8 cellular contexts compared by ENCODE assay signal in the genomic region with DNA sequence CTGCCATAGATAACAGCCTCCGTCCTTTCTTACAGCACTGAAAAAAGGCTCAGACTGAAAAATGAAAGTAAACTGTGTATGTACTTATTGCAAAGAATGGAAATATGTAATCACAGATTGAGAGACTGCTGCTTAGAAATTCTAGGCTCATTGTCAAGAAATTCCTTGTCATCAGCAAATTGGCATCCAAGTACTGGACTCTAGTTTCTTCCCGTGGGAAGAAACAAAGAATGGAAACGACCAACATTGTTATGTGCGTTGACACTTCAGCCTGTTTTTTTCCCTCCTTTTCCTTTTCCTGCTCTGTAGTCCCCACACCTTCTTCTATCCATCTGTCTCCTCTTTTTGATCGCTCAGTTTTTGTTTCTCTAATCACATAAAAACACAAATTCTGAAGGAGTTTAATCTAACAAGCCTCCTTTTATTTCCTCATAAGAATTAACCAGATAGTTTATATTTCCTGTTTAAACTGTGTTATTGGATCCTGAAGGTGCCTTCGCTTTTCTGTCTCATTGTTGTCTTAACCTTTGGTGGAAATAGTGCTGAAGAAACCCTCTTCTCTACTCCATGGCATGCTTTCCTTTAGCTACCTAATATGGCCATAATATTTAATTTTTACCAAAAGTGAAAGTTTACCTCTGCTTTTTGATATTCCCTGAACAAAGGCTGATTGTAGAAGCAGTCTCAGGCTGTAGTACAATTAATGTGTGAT. TPM values are rescaled to one million over a fixed set of nuclear protein-coding genes. Genes with fewer than 3 reads are reported as not detected.
DNase-seq lines count a peak whose midpoint lies in the region; FAIRE-seq and TF ChIP-seq lines count a peak whose summit lies in the region.

No MANE protein-coding gene starts in this region.

- H3K27ac ChIP-seq in OCI-LY1 (ENCODE audit: low read depth, low read length, poor library complexity, severe bottlenecking) (no peak overlapping the region), endothelial cell of umbilical vein (ENCODE audit: insufficient read depth, low read depth, low read length) (peak overlapping the region; percentile 81), mesendoderm (ENCODE audit: low read depth, low read length) (no peak overlapping the region)

- no peaks in the 10 kb centered on the region for H3K79me1 ChIP-seq in mesendoderm (ENCODE audit: low read length)

- H3K4me3 ChIP-seq in OCI-LY1 (ENCODE audit: low read depth, low read length, poor library complexity, severe bottlenecking) (no peak overlapping the region), endothelial cell of umbilical vein (replicated peaks in 1 of 3; ENCODE audit: insufficient read depth in 1 of 3, low read depth in 1 of 3, low read length in 3 of 3) (peak overlapping the region; percentile 55 to 81 (median 65)), mesendoderm (ENCODE audit: low read length) (no peak overlapping the region)

- H3K23ac ChIP-seq in mesendoderm (ENCODE audit: low read length) = no peak overlapping the region

- CTCF ChIA-PET in endothelial cell of umbilical vein (lab: Charles Lee) = interaction anchor here (0.8 to 2.8 kb wide), 4 partner anchors 29 to 1236 kb away, joined by 3 to 9 read pairs (median 5); no protein-coding TSS in a partner anchor

- H3K4me2 ChIP-seq in OCI-LY1 (ENCODE audit: low read length) (0 out of 2 replicates have a peak overlapping the region, but pooled peaks have one; percentile 4), endothelial cell of umbilical vein (ENCODE audit: insufficient read depth, low read length) (peak overlapping the region; percentile 97), mesendoderm (ENCODE audit: low read length) (no peak overlapping the region)

- no peak overlapping the region for H2AK5ac ChIP-seq in mesendoderm (ENCODE audit: low read length)

- dilution Hi-C loops in endothelial cell of umbilical vein (cut with MboI; ENCODE audit: extremely low pct_ligation_motif_present, low sequenced_read_pairs) = no loop called here

- no peaks in the 10 kb centered on the region for H3F3A ChIP-seq in OCI-LY1 (ENCODE audit: insufficient read depth, low read length)

- intact Hi-C loops in endothelial cell of umbilical vein (cut with micrococcal nuclease) = loop anchor here (1.0 to 5.0 kb wide), 3 partner anchors 20 to 1291 kb away; a partner anchor contains a TSS

- no peak overlapping the region for H4K8ac ChIP-seq in mesendoderm (ENCODE audit: low read depth, low read length)

- no peak overlapping the region for H3K9ac ChIP-seq in OCI-LY1 (ENCODE audit: low read length)
- peak overlapping the region; percentile 87 for H3K9ac ChIP-seq in endothelial cell of umbilical vein (replicated peaks; ENCODE audit: extremely low read depth, insufficient read depth, low read length)
- no peak overlapping the region for H3K9ac ChIP-seq in mesendoderm (ENCODE audit: low read length)

- no peak overlapping the region for H3K18ac ChIP-seq in mesendoderm (ENCODE audit: low read length)

- H2BK120ac ChIP-seq in mesendoderm (ENCODE audit: low read depth, low read length) = no peak overlapping the region

- H4K20me1 ChIP-seq in OCI-LY1 (ENCODE audit: insufficient read depth, low read length) (no peaks in the 10 kb centered on the region), endothelial cell of umbilical vein (replicated peaks; ENCODE audit: control insufficient read depth, extremely low read depth, insufficient read depth, low read length) (no peaks in the 10 kb centered on the region)

- H3K9me3 ChIP-seq in OCI-LY1 (ENCODE audit: low read length) (no peaks in the 10 kb centered on the region), endothelial cell of umbilical vein (replicated peaks; ENCODE audit: control insufficient read depth, insufficient read depth, low read length) (no peaks in the 10 kb centered on the region)

- no peaks in the 10 kb centered on the region for H3K9me2 ChIP-seq in OCI-LY1 (ENCODE audit: low read depth, low read length)

- no CpG with 5 or more reads among the region's 6 CpGs for WGBS in mesendoderm (ENCODE audit: extremely low coverage, insufficient coverage, low lambda C conversion rate)

- POLR2A ChIA-PET in endothelial cell of umbilical vein (lab: Charles Lee) = no interaction called here

- H2BK5ac ChIP-seq in mesendoderm (ENCODE audit: low read length) = no peak overlapping the region

- H2AFZ ChIP-seq in OCI-LY1 (ENCODE audit: low read length) = no peak overlapping the region
- H2AFZ ChIP-seq in endothelial cell of umbilical vein (ENCODE audit: low read depth, low read length) = peak overlapping the region; percentile 93

- H3K4me1 ChIP-seq in OCI-LY1 (ENCODE audit: insufficient read depth, low read length, severe bottlenecking) = no peaks in the 10 kb centered on the region
- H3K4me1 ChIP-seq in endothelial cell of umbilical vein (ENCODE audit: control insufficient read depth, extremely low read depth, insufficient read depth, low read length) = peaks cover 25% of the 10 kb centered on the region
- H3K4me1 ChIP-seq in mesendoderm (ENCODE audit: control insufficient read depth, low read depth, low read length) = no peaks in the 10 kb centered on the region

- BruUV-seq in endothelial cell of umbilical vein (replicated peaks; lab: Mats Ljungman, UMichigan) = no TSS peak

- H4K5ac ChIP-seq in mesendoderm (ENCODE audit: low read length) = no peak overlapping the region

- H3K56ac ChIP-seq in mesendoderm (ENCODE audit: low read length) = no peak overlapping the region

- H2BK15ac ChIP-seq in mesendoderm (replicated peaks; ENCODE audit: low read depth) = no peak overlapping the region

- TF ChIP-seq CTCF in AG09319 (IDR thresholded peaks at IDR 0.05; ENCODE audit: low read depth, low read length) (no peak), OCI-LY1 (IDR thresholded peaks at IDR 0.05; ENCODE audit: low read length) (no peak), endothelial cell of umbilical vein (IDR thresholded peaks at IDR 0.05; ENCODE audit: extremely low read depth in 1 of 2, insufficient read depth in 1 of 2, low read depth in 1 of 2, low read length in 2 of 2) (no peak)

- no peak overlapping the region for H3K4ac ChIP-seq in mesendoderm (ENCODE audit: low read depth, low read length)

- no peaks in the 10 kb centered on the region for H3K9me1 ChIP-seq in endothelial cell of umbilical vein (replicated peaks; ENCODE audit: control insufficient read depth, extremely low read depth, insufficient read depth, low read length)

- H3K79me2 ChIP-seq in OCI-LY1 (ENCODE audit: insufficient read depth, low read length) (no peaks in the 10 kb centered on the region), endothelial cell of umbilical vein (ENCODE audit: control insufficient read depth, insufficient read depth, low read length) (no peaks in the 10 kb centered on the region), mesendoderm (ENCODE audit: control insufficient read depth, insufficient read depth, low read length) (no peaks in the 10 kb centered on the region)

- DNase-seq in AG09319 (ENCODE audit: extremely low read depth, low read depth) = peak; percentile 67
- no peak for DNase-seq in GM19239 (ENCODE audit: insufficient read length, low spot score)
- peak; percentile 98 for DNase-seq in endothelial cell of umbilical vein (ENCODE audit: low read depth, low spot score)
- DNase-seq in pulmonary artery endothelial cell (ENCODE audit: low read depth, low spot score) = peak; percentile 90
- DNase-seq in mesendoderm = no peak
- DNase-seq in putamen (ENCODE audit: low spot score) = no peak
- no peak for DNase-seq in C1 segment of cervical spinal cord (lab: John Stamatoyannopoulos, UW)

- H3K36me3 ChIP-seq in OCI-LY1 (ENCODE audit: insufficient read depth, low read length) = no peaks in the 10 kb centered on the region
- H3K36me3 ChIP-seq in endothelial cell of umbilical vein (ENCODE audit: control insufficient read depth in 2 of 2, extremely low read depth in 1 of 2, insufficient read depth in 2 of 2, low read length in 2 of 2) = no peaks in the 10 kb centered on the region
- H3K36me3 ChIP-seq in mesendoderm (ENCODE audit: control insufficient read depth, insufficient read depth, low read length) = no peaks in the 10 kb centered on the region

- TF ChIP-seq POLR2A in endothelial cell of umbilical vein (IDR thresholded peaks at IDR 0.05; ENCODE audit: low read depth, low read length) = no peak

- no peaks in the 10 kb centered on the region for H3K27me3 ChIP-seq in OCI-LY1 (ENCODE audit: insufficient read depth, low read length)
- H3K27me3 ChIP-seq in endothelial cell of umbilical vein (ENCODE audit: control insufficient read depth in 2 of 2, insufficient read depth in 2 of 2, low read length in 2 of 2) = no peaks in the 10 kb centered on the region
- no peaks in the 10 kb centered on the region for H3K27me3 ChIP-seq in mesendoderm (ENCODE audit: insufficient read depth, low read length, poor library complexity)

- FAIRE-seq in GM19239 (lab: Jason Lieb, UNC) = peak; percentile 68
- FAIRE-seq in endothelial cell of umbilical vein (lab: Jason Lieb, UNC) = no peak

TF ChIP-seq in endothelial cell of umbilical vein, 7 proteins besides CTCF, POLR2A, EP300 and RAD21:
- TF ChIP-seq JUN (IDR thresholded peaks at IDR 0.05; ENCODE audit: borderline replicate concordance, insufficient read depth, insufficient read length, low read depth) (peak; percentile 74), EZH2 (IDR thresholded peaks at IDR 0.05; ENCODE audit: borderline replicate concordance, low read depth, low read length, severe bottlenecking) (no peak)
TF ChIP-seq in endothelial cell of umbilical vein: peak in this region for 1.

RNA-seq across cellular contexts. Expression of a gene that starts 20.0 kb away (rescaled TPM):
- total RNA-seq in endothelial cell of umbilical vein = 2.6 and 3.9 TPM in 2 replicates
- polyA plus RNA-seq in endothelial cell of umbilical vein = 1.4 and 1.5 TPM in 2 replicates
- polyA plus RNA-seq in endothelial cell of umbilical vein (2011; cell fraction: cytosol; rRNA removed) = 1.5 TPM in 2 replicates
- 6.5 and 8.2 TPM in 2 replicates for polyA plus RNA-seq in endothelial cell of umbilical vein (2011; cell fraction: nucleus; rRNA removed)
- 2.0 and 3.4 TPM in 2 replicates for polyA plus RNA-seq in endothelial cell of umbilical vein (2012)
- polyA minus RNA-seq in endothelial cell of umbilical vein = 2.0 and 4.5 TPM in 2 replicates
- not detected for polyA minus RNA-seq in endothelial cell of umbilical vein (2011; cell fraction: cytosol; rRNA and poly(A)+ RNA removed)
- 7.9 and 10.2 TPM in 2 replicates for polyA minus RNA-seq in endothelial cell of umbilical vein (2011; cell fraction: nucleus; rRNA and poly(A)+ RNA removed)
- total RNA-seq in pulmonary artery endothelial cell = 1.3 and 1.7 TPM in 2 replicates
- polyA plus RNA-seq in mesendoderm (2013, experiment 1 of 2) = not detected
- polyA plus RNA-seq in mesendoderm (2013, experiment 2 of 2) = not detected

RNA-seq across cellular contexts. Expression of a gene that starts 50.1 kb away (rescaled TPM):
- total RNA-seq in endothelial cell of umbilical vein (77.4 and 83.1 TPM in 2 replicates), pulmonary artery endothelial cell (180 and 192 TPM in 2 replicates)
- 85.4 and 89.1 TPM in 2 replicates for polyA plus RNA-seq in endothelial cell of umbilical vein
- polyA plus RNA-seq in endothelial cell of umbilical vein (2011; cell fraction: cytosol; rRNA removed) = 120 and 122 TPM in 2 replicates
- 81.4 and 150 TPM in 2 replicates for polyA plus RNA-seq in endothelial cell of umbilical vein (2011; cell fraction: nucleus; rRNA removed)
- polyA plus RNA-seq in endothelial cell of umbilical vein (2012) = 116 and 155 TPM in 2 replicates
- polyA minus RNA-seq in endothelial cell of umbilical vein = 74.2 and 79.6 TPM in 2 replicates
- 25.9 TPM for polyA minus RNA-seq in endothelial cell of umbilical vein (2011; cell fraction: cytosol; rRNA and poly(A)+ RNA removed)
- polyA minus RNA-seq in endothelial cell of umbilical vein (2011; cell fraction: nucleus; rRNA and poly(A)+ RNA removed) = 46.5 and 57.4 TPM in 2 replicates
- not detected for polyA plus RNA-seq in mesendoderm (2013, experiment 1 of 2)
- not detected for polyA plus RNA-seq in mesendoderm (2013, experiment 2 of 2)

Comparison
In these comparisons a context has a peak if more than half of its experiments do, and no peak if none do; other contexts are left out.
1. DNase-seq: peak in AG09319 (single experiment), endothelial cell of umbilical vein (single experiment) and pulmonary artery endothelial cell (single experiment); none in GM19239 (single experiment), mesendoderm (single experiment), putamen (single experiment) and C1 segment of cervical spinal cord (0 of 14).
2. H3K4me3 ChIP-seq: peak in endothelial cell of umbilical vein (3 of 3); none in OCI-LY1 (single experiment) and mesendoderm (single experiment).